Comparison of ENCODE assay signal across 16 cellular contexts in the genomic region with DNA sequence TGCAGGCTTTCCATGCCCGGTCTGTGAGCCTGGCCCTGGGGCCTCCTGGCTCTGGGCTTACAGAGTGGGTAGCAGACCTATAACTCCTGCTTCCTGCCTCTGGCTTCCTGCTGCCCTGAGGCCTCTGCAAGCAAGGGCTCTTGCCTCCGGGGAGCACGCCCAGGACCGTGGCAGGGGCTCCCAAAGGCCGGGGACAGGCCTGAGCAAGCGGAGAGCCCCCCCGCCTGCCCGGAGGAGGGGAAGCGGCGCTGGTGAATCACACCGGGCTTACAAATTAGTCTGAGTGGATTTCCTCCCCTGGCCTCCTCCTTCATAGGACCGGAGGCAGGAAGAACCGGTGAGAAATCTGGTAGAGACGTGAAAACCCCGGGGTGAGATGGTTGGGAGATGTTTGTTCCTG. TPM values are rescaled to one million over a fixed set of nuclear protein-coding genes. Genes with fewer than 3 reads are reported as not detected.
A peak's percentile ranks its signal among the peaks of the same experiment; 100 is the strongest.
DNase-seq lines count a peak whose midpoint lies in the region; ATAC-seq and TF ChIP-seq lines count a peak whose summit lies in the region.
"Had no signal": no experiment of that assay in that cellular context is flagged by ENCODE, and none has a peak within 500 bp of the region (broad histone marks: within the 10 kb centered on the region; RNA-seq: fewer than 3 reads in every experiment).

No MANE protein-coding gene starts in this region.

- H3K36me3 ChIP-seq in neuronal stem cell (replicated peaks in 1 of 2; ENCODE audit: control insufficient read depth in 2 of 2, insufficient read depth in 2 of 2, low read length in 2 of 2): no peaks in the 10 kb centered on the region
- H3K36me3 ChIP-seq in left lung: no peaks in the 10 kb centered on the region

- ATAC-seq in HG03159 (IDR thresholded peaks at IDR 0.05; ENCODE audit: unreplicated experiment) (no peak), left lung (no peak)
- ATAC-seq: mucosa of descending colon; stimulated activated naive CD8-positive, alpha-beta T cell treated with anti-CD3 and anti-CD28 coated beads, Interleukin-15, amount 100 ng/mL, for 72 hours had no signal

- no peak overlapping the region for H3K14ac ChIP-seq in neuronal stem cell (ENCODE audit: low read length)

- H3K4ac ChIP-seq in neuronal stem cell (ENCODE audit: low read length): peak overlapping the region; percentile 89

- H3K23ac ChIP-seq in neuronal stem cell (ENCODE audit: low read depth, low read length, poor library complexity): peak overlapping the region; percentile 17

- intact Hi-C loops in left lung (cut with DNase I): no loop called here

- no peak overlapping the region for H2BK120ac ChIP-seq in neuronal stem cell (ENCODE audit: low read depth, low read length)

- H2BK15ac ChIP-seq in neuronal stem cell (ENCODE audit: low read length): no peak overlapping the region

- H3K27me3 ChIP-seq in neuronal stem cell (ENCODE audit: control insufficient read depth in 3 of 3, insufficient read depth in 3 of 3, low read depth in 1 of 3, low read length in 3 of 3): peaks cover 0 to 13% (median 0%) of the 10 kb centered on the region in 3 experiments
- peaks cover 0 to 27% of the 10 kb centered on the region in 2 donors for H3K27me3 ChIP-seq in left lung

- WGBS in neuronal stem cell (ENCODE audit: extremely low coverage in 2 of 2, insufficient read length in 2 of 2, insufficient replicate concordance in 1 of 2), 2 donors: no CpG with 5 or more reads among the region's 15 CpGs

- H3K4me3 ChIP-seq in cardiac fibroblast (replicated peaks in 1 of 2; ENCODE audit: low read depth in 2 of 2, low read length in 2 of 2) (no peak overlapping the region), neuronal stem cell (ENCODE audit: low read length in 2 of 2) (no peak overlapping the region), left lung (no peak overlapping the region)
- H3K4me3 ChIP-seq: mucosa of descending colon had no signal

- peaks cover 0 to 5% of the 10 kb centered on the region in 2 donors for H3K4me1 ChIP-seq in neuronal stem cell (ENCODE audit: control insufficient read depth in 2 of 2, insufficient read depth in 1 of 2, low read depth in 1 of 2, low read length in 2 of 2)
- H3K4me1 ChIP-seq in left lung: no peaks in the 10 kb centered on the region

- H3K79me1 ChIP-seq in neuronal stem cell (ENCODE audit: low read depth, low read length): no peaks in the 10 kb centered on the region

- peak overlapping the region; percentile 8 for H2AK5ac ChIP-seq in neuronal stem cell (ENCODE audit: low read depth, low read length)

- H2AFZ ChIP-seq in neuronal stem cell (ENCODE audit: low read length): peak overlapping the region; percentile 17

- TF ChIP-seq CTCF in cardiac fibroblast (IDR thresholded peaks at IDR 0.05; ENCODE audit: low read depth, low read length): no peak
- TF ChIP-seq CTCF in left lung (IDR thresholded peaks at IDR 0.05): no peak

- no peak overlapping the region for H3K4me2 ChIP-seq in neuronal stem cell (ENCODE audit: insufficient read depth, low read length, poor library complexity, severe bottlenecking)

- no peak overlapping the region for H4K8ac ChIP-seq in neuronal stem cell (ENCODE audit: low read depth, low read length)

- H2BK5ac ChIP-seq in neuronal stem cell (ENCODE audit: low read length): no peak overlapping the region

- H4K91ac ChIP-seq in neuronal stem cell (ENCODE audit: low read depth, low read length, poor library complexity): peak overlapping the region; percentile 64

- H3K9me3 ChIP-seq in neuronal stem cell (replicated peaks in 1 of 2; ENCODE audit: control insufficient read depth in 2 of 2, insufficient read depth in 1 of 2, low read depth in 1 of 2, low read length in 2 of 2) (no peaks in the 10 kb centered on the region), left lung (peaks cover 0 to 6% of the 10 kb centered on the region in 2 donors)
- H3K9me3 ChIP-seq: mucosa of descending colon had no signal

- no peak overlapping the region for H3K9ac ChIP-seq in neuronal stem cell (ENCODE audit: low read depth, low read length, poor library complexity)

- no peak overlapping the region for H2BK12ac ChIP-seq in neuronal stem cell (ENCODE audit: low read length)

- no peak overlapping the region for H3K18ac ChIP-seq in neuronal stem cell (ENCODE audit: low read length)

- H3K27ac ChIP-seq in neuronal stem cell (replicated peaks; ENCODE audit: low read length): no peak overlapping the region
- H3K27ac ChIP-seq in left lung: no peak overlapping the region

- DNase-seq in ELF-1 (ENCODE audit: low read depth, low spot score) (peak; percentile 59), NCI-H69 (lab: John Stamatoyannopoulos, UW) (peak; percentile 61), cardiac fibroblast (ENCODE audit: low read depth in 2 of 2) (peak; percentile 12 to 38), neuronal stem cell (ENCODE audit: low spot score) (no peak), activated gamma-delta T cell (lab: John Stamatoyannopoulos, UW) (no peak), left lung (no peak)
- no peak for DNase-seq in activated effector memory CD4-positive, alpha-beta T cell treated with anti-CD3 and anti-CD28 coated beads, Interleukin-2, amount 50 U/mL, for 16 hours
- DNase-seq: activated CD4-positive, alpha-beta T cell treated with anti-CD3 and anti-CD28 coated beads, Interleukin-2, amount 50 U/mL, for 48 hours; stimulated activated naive CD8-positive, alpha-beta T cell treated with anti-CD3 and anti-CD28 coated beads, Interleukin-15, amount 100 ng/mL, for 72 hours had no signal

RNA-seq across cellular contexts. Expression of a gene that starts 1.5 kb away (rescaled TPM):
- not detected for polyA plus RNA-seq in neuronal stem cell (2013, experiment 1 of 2)
- polyA plus RNA-seq in neuronal stem cell (2013, experiment 2 of 2): not detected
- total RNA-seq in left lung: not detected
- total RNA-seq: activated T-helper 2 cell treated with anti-CD3 and anti-CD28 coated beads, Interferon-gamma antibody, Interleukin-2, Interleukin-4, amounts not matched to agents 10 μg/mL and 5 μg/mL and 100 μg/mL, durations not matched to agents 14 hours and 24 hours and 36 hours; cardiac septum; CD8-positive, alpha-beta memory T cell; epithelial cell of proximal tubule; mucosa of descending colon; T-helper 2 cell treated with Interferon-gamma antibody and Interleukin-4, amounts not matched to agents 100 ng/mL and 5 ng/mL, for 36 hours had no signal
- polyA plus RNA-seq: CD8-positive, alpha-beta memory T cell had no signal

Comparison
In these comparisons a context has a peak if more than half of its experiments do, and no peak if none do; other contexts are left out.
1. DNase-seq: peak in ELF-1 (single experiment), NCI-H69 (single experiment) and cardiac fibroblast (2 of 2); none in neuronal stem cell (single experiment), activated effector memory CD4-positive, alpha-beta T cell treated with anti-CD3 and anti-CD28 coated beads, Interleukin-2, amount 50 U/mL, for 16 hours (single experiment), activated gamma-delta T cell (single experiment) and left lung (0 of 2).